ENCODE assay signal across 9 cellular contexts in genomic region chr2:12715258-12715865, GRCh38. TPM values are rescaled to one million over a fixed set of nuclear protein-coding genes. Genes with fewer than 3 reads are reported as not detected.
A peak's percentile ranks its signal among the peaks of the same experiment; 100 is the strongest.
DNase-seq lines count a peak whose midpoint lies in the region; ATAC-seq, FAIRE-seq and TF ChIP-seq lines count a peak whose summit lies in the region.
"Had no signal": no experiment of that assay in that cellular context is flagged by ENCODE, and none has a peak within 500 bp of the region (broad histone marks: within the 10 kb centered on the region; RNA-seq: fewer than 3 reads in every experiment).

No MANE protein-coding gene starts in this region.

- H3K27ac Mint-ChIP-seq in HFFc6, result peak overlapping the region; percentile 70; the same call in 1 of the 2 replicates

- intact Hi-C loops in heart right ventricle (cut with DNase I), result loop anchor here (2.0 to 10.0 kb wide), 21 partner anchors 92 to 883 kb away; no protein-coding TSS in a partner anchor

- no peak for FAIRE-seq in RCC 7860 (lab: Jason Lieb, UNC)
- FAIRE-seq: frontal cortex had no signal

- H3K9me3 Mint-ChIP-seq in HFFc6, result no peaks in the 10 kb centered on the region

- peaks cover 0 to 16% (median 0%) of the 10 kb centered on the region in 7 donors for H3K27me3 ChIP-seq in heart right ventricle
- H3K27me3 ChIP-seq in skeletal muscle satellite cell (ENCODE audit: control insufficient read depth, insufficient read depth, low read length), result no peaks in the 10 kb centered on the region

- ATAC-seq in heart right ventricle (peak in 6 of 8 donors; percentile 0 to 14 (median 5)), HG02973 (IDR thresholded peaks at IDR 0.05; ENCODE audit: unreplicated experiment) (no peak), GM18867 (IDR thresholded peaks at IDR 0.05; ENCODE audit: unreplicated experiment) (no peak)

- WGBS in heart right ventricle, 2 donors, result 34 to 35% methylated on average over 6 of the region's 6 CpGs

- peaks cover 45% of the 10 kb centered on the region for H3K4me1 Mint-ChIP-seq in HFFc6 (ENCODE audit: low read depth)

- peak overlapping the region; percentile 92 for H3K4me2 ChIP-seq in skeletal muscle satellite cell (ENCODE audit: low read length)

- H3K36me3 ChIP-seq in heart right ventricle, result no peaks in the 10 kb centered on the region
- H3K36me3 ChIP-seq in skeletal muscle satellite cell (ENCODE audit: insufficient read depth, low read length), result no peaks in the 10 kb centered on the region

- H3K9me3 ChIP-seq in heart right ventricle, result no peaks in the 10 kb centered on the region
- no peaks in the 10 kb centered on the region for H3K9me3 ChIP-seq in skeletal muscle satellite cell (replicated peaks; ENCODE audit: low read length)

- H3K36me3 Mint-ChIP-seq in HFFc6 (ENCODE audit: low read depth), result peaks cover 16% of the 10 kb centered on the region

- H3K27ac ChIP-seq in VCaP (peak overlapping the region; percentile 84), heart right ventricle (peak overlapping the region; percentile 97 to 99 (median 99))

- TF ChIP-seq CTCF in HFFc6 (IDR thresholded peaks at IDR 0.05), result no peak
- no peak for TF ChIP-seq CTCF in VCaP (conservative IDR thresholded peaks at IDR 0.05)
- no peak for TF ChIP-seq CTCF in heart right ventricle (IDR thresholded peaks at IDR 0.05)

- DNase-seq in HFFc6, result no peak
- DNase-seq in heart right ventricle, result no peak
- no peak for DNase-seq in amniotic stem cell (lab: John Stamatoyannopoulos, UW)
- DNase-seq in RCC 7860 (ENCODE audit: low spot score), result no peak

- H3K4me3 Mint-ChIP-seq in HFFc6, result no peak overlapping the region

- H3K27me3 Mint-ChIP-seq in HFFc6 (ENCODE audit: insufficient read depth), result peaks cover 3% of the 10 kb centered on the region; the same call in 1 of the 2 replicates

- peak overlapping the region; percentile 93 for H3K9ac ChIP-seq in skeletal muscle satellite cell (ENCODE audit: low read depth, low read length)

- H3K4me3 ChIP-seq in heart right ventricle (peak overlapping the region in 9 of 10 donors; percentile 73 to 97 (median 88)), skeletal muscle satellite cell (ENCODE audit: low read length) (peak overlapping the region; percentile 74)

- H3K4me1 ChIP-seq in heart right ventricle (peaks cover 0 to 38% (median 24%) of the 10 kb centered on the region in 9 donors), skeletal muscle satellite cell (ENCODE audit: control insufficient read depth, insufficient read depth, low read length) (peaks cover 34% of the 10 kb centered on the region)

RNA-seq across cellular contexts. Expression of gene TRIB2, which starts 1.4 kb away (rescaled TPM):
- 10 to 100 TPM; 13.6 to 22.9 (median 16.8) TPM for total RNA-seq in HFFc6 (2021; fragmentation: NEBNext Ultra II Directional; extraction: Animal tissue kit (Norgen Biotek cat#: 25700))
- total RNA-seq in heart right ventricle, result 10 to 100 TPM; 26.7 to 46.6 (median 36.5) TPM
- 10 to 100 TPM; 31.7 to 57.2 TPM for polyA plus RNA-seq in heart right ventricle
- 17.5 and 28.4 TPM in 2 replicates for total RNA-seq in skeletal muscle satellite cell (2012; rRNA removed)

Comparison
In these comparisons a context has a peak if more than half of its experiments do, and no peak if none do; other contexts are left out.
1. ATAC-seq: peak in heart right ventricle (6 of 8); none in HG02973 (single experiment) and GM18867 (single experiment).